In genomic region chr18:21629089-21629832, GRCh38 we compare ENCODE assay signal across 11 cellular contexts. TPM values are rescaled to one million over a fixed set of nuclear protein-coding genes. Genes with fewer than 3 reads are reported as not detected.
DNase-seq lines count a peak whose midpoint lies in the region; ATAC-seq and TF ChIP-seq lines count a peak whose summit lies in the region.
"Had no signal": no experiment of that assay in that cellular context is flagged by ENCODE, and none has a peak within 500 bp of the region (broad histone marks: within the 10 kb centered on the region; RNA-seq: fewer than 3 reads in every experiment).

No MANE protein-coding gene starts in this region.

- intact Hi-C loops in posterior vena cava (cut with DNase I) (no loop called here), psoas muscle (cut with DNase I) (no loop called here), lower leg skin (cut with DNase I; ENCODE audit: low total_unique reads) (no loop called here)

- no peaks in the 10 kb centered on the region for H3K9me3 Mint-ChIP-seq in activated CD8-positive, alpha-beta T cell treated with anti-CD3 and anti-CD28 coated beads, Interleukin-2, amount 10 ng/mL, durations not matched to agents 7 days and 5 days (ENCODE audit: insufficient read depth)
- no peaks in the 10 kb centered on the region for H3K9me3 Mint-ChIP-seq in neural progenitor cell

- H3K27me3 Mint-ChIP-seq in activated CD8-positive, alpha-beta T cell treated with anti-CD3 and anti-CD28 coated beads, Interleukin-2, amount 10 ng/mL, durations not matched to agents 7 days and 5 days (ENCODE audit: low read depth): no peaks in the 10 kb centered on the region
- H3K27me3 Mint-ChIP-seq in neural progenitor cell (ENCODE audit: insufficient read depth, low read depth): no peaks in the 10 kb centered on the region

- H3K4me3 ChIP-seq in GM12865 (ENCODE audit: low read depth, low read length): peak overlapping the region; percentile 3; the same call in 1 of the 2 replicates
- H3K4me3 ChIP-seq in neural progenitor cell: no peak overlapping the region
- H3K4me3 ChIP-seq in psoas muscle: no peak overlapping the region
- no peak overlapping the region for H3K4me3 ChIP-seq in lower leg skin (ENCODE audit: low read depth, poor library complexity, severe bottlenecking)
- H3K4me3 ChIP-seq: gastroesophageal sphincter had no signal

- peak; percentile 80 for DNase-seq in GM12865 (ENCODE audit: low read depth)
- DNase-seq in activated CD8-positive, alpha-beta T cell treated with anti-CD3 and anti-CD28 coated beads, Interleukin-2, amount 10 ng/mL, durations not matched to agents 7 days and 5 days: no peak
- no peak for DNase-seq in neural progenitor cell (ENCODE audit: low spot score)
- no peak for DNase-seq in posterior vena cava (ENCODE audit: low spot score)
- DNase-seq in psoas muscle: no peak
- DNase-seq in lower leg skin (ENCODE audit: low spot score in 2 of 2): no peak
- DNase-seq: DMS79, NCI-H2107 had no signal

- TF ChIP-seq CTCF in GM12865 (IDR thresholded peaks at IDR 0.05; ENCODE audit: insufficient read depth, low read depth, low read length, missing control alignments) (no peak), neural progenitor cell (IDR thresholded peaks at IDR 0.05) (no peak), psoas muscle (IDR thresholded peaks at IDR 0.05) (no peak), lower leg skin (IDR thresholded peaks at IDR 0.05) (no peak)

- peak overlapping the region; percentile 15 for H3K4me3 Mint-ChIP-seq in activated CD8-positive, alpha-beta T cell treated with anti-CD3 and anti-CD28 coated beads, Interleukin-2, amount 10 ng/mL, durations not matched to agents 7 days and 5 days
- H3K4me3 Mint-ChIP-seq in neural progenitor cell: no peak overlapping the region

- no peaks in the 10 kb centered on the region for H3K9me3 ChIP-seq in neural progenitor cell (ENCODE audit: low read depth)
- no peaks in the 10 kb centered on the region for H3K9me3 ChIP-seq in psoas muscle
- H3K9me3 ChIP-seq: gastroesophageal sphincter had no signal

- no peaks in the 10 kb centered on the region for H3K4me1 ChIP-seq in neural progenitor cell
- H3K4me1 ChIP-seq in psoas muscle: no peaks in the 10 kb centered on the region
- H3K4me1 ChIP-seq: gastroesophageal sphincter had no signal

- peaks cover 22% of the 10 kb centered on the region for H3K4me1 Mint-ChIP-seq in activated CD8-positive, alpha-beta T cell treated with anti-CD3 and anti-CD28 coated beads, Interleukin-2, amount 10 ng/mL, durations not matched to agents 7 days and 5 days (ENCODE audit: low read depth)
- no peaks in the 10 kb centered on the region for H3K4me1 Mint-ChIP-seq in neural progenitor cell

- H4K20me1 ChIP-seq in neural progenitor cell (ENCODE audit: low read depth): peaks cover 20% of the 10 kb centered on the region

- no peak overlapping the region for H2AFZ ChIP-seq in neural progenitor cell (replicated peaks)

- H3F3A ChIP-seq in neural progenitor cell (ENCODE audit: low read depth): peaks cover 29% of the 10 kb centered on the region

- H3K36me3 ChIP-seq in neural progenitor cell (peaks cover 37% of the 10 kb centered on the region), psoas muscle (ENCODE audit: insufficient read depth in 1 of 2, low read depth in 1 of 2) (peaks cover 7 to 87% of the 10 kb centered on the region in 2 donors)

- H3K9ac ChIP-seq in neural progenitor cell: no peak overlapping the region

- ATAC-seq in GM19397 (IDR thresholded peaks at IDR 0.05; ENCODE audit: unreplicated experiment): peak; percentile 93
- peak; percentile 97 for ATAC-seq in HG02981 (IDR thresholded peaks at IDR 0.05; ENCODE audit: unreplicated experiment)
- ATAC-seq in activated CD8-positive, alpha-beta T cell treated with anti-CD3 and anti-CD28 coated beads, Interleukin-2, amount 10 ng/mL, durations not matched to agents 7 days and 5 days: no peak
- ATAC-seq in psoas muscle: no peak
- ATAC-seq: gastroesophageal sphincter had no signal

- WGBS in psoas muscle, 3 donors: 81 to 83% (median 82%) methylated on average over 9 of the region's 9 CpGs
- 79 to 86% methylated on average over 9 of the region's 9 CpGs for WGBS in lower leg skin, 2 donors

- CTCF ChIA-PET in activated CD8-positive, alpha-beta T cell treated with anti-CD3 and anti-CD28 coated beads, Interleukin-2, amount 10 ng/mL, durations not matched to agents 7 days and 5 days (lab: Charles Lee): interaction anchor here (0.7 to 2.9 kb wide), 5 partner anchors 17 to 191 kb away, joined by 3 to 15 read pairs (median 4); partner anchors contain the start of genes ESCO1 and SNRPD1

- peaks cover 53% of the 10 kb centered on the region for H3K36me3 Mint-ChIP-seq in activated CD8-positive, alpha-beta T cell treated with anti-CD3 and anti-CD28 coated beads, Interleukin-2, amount 10 ng/mL, durations not matched to agents 7 days and 5 days (ENCODE audit: low read depth)
- peaks cover 37% of the 10 kb centered on the region for H3K36me3 Mint-ChIP-seq in neural progenitor cell

- H3K27me3 ChIP-seq in neural progenitor cell (no peaks in the 10 kb centered on the region), psoas muscle (ENCODE audit: insufficient read depth in 3 of 3, low read length in 2 of 3) (no peaks in the 10 kb centered on the region)
- H3K27me3 ChIP-seq: gastroesophageal sphincter had no signal

- POLR2A ChIA-PET in activated CD8-positive, alpha-beta T cell treated with anti-CD3 and anti-CD28 coated beads, Interleukin-2, amount 10 ng/mL, durations not matched to agents 7 days and 5 days (lab: Charles Lee): interaction anchor here (2.0 kb wide), 1 partner anchor 12 kb away, joined by 9 read pairs; no protein-coding TSS in a partner anchor

- no peak for TF ChIP-seq POLR2A in lower leg skin (IDR thresholded peaks at IDR 0.05)

- no peak overlapping the region for H3K27ac ChIP-seq in neural progenitor cell
- H3K27ac ChIP-seq in psoas muscle: no peak overlapping the region
- H3K27ac ChIP-seq: gastroesophageal sphincter had no signal

- H3K4me2 ChIP-seq in neural progenitor cell: no peak overlapping the region

- H3K27ac Mint-ChIP-seq in activated CD8-positive, alpha-beta T cell treated with anti-CD3 and anti-CD28 coated beads, Interleukin-2, amount 10 ng/mL, durations not matched to agents 7 days and 5 days: peak overlapping the region; percentile 75
- no peak overlapping the region for H3K27ac Mint-ChIP-seq in neural progenitor cell

- peaks cover 50% of the 10 kb centered on the region for H3K79me2 ChIP-seq in neural progenitor cell (ENCODE audit: low read depth)

RNA-seq across cellular contexts. Expression of gene SNRPD1, which starts 17.1 kb away (rescaled TPM):
- total RNA-seq in activated CD8-positive, alpha-beta T cell treated with anti-CD3 and anti-CD28 coated beads, Interleukin-2, amount 10 ng/mL, durations not matched to agents 7 days and 5 days: 100 to 1,000 TPM; 102 to 114 TPM
- 123 and 128 TPM in 2 replicates for total RNA-seq in neural progenitor cell (ENCODE audit: low replicate concordance)
- 10 to 100 TPM; 32.8 to 36.5 TPM for total RNA-seq in posterior vena cava
- total RNA-seq in psoas muscle: 10 to 100 TPM; 18.4 to 46.8 (median 33.2) TPM
- polyA plus RNA-seq in psoas muscle: 10 to 100 TPM; 17.7 to 43.5 (median 34.1) TPM
- 1 to 10 TPM; 1.7 to 8.4 (median 5.3) TPM for total RNA-seq in lower leg skin

RNA-seq across cellular contexts. Expression of gene ESCO1, which starts 28.8 kb away (rescaled TPM):
- total RNA-seq in activated CD8-positive, alpha-beta T cell treated with anti-CD3 and anti-CD28 coated beads, Interleukin-2, amount 10 ng/mL, durations not matched to agents 7 days and 5 days: 10 to 100 TPM; 18.1 to 20.5 TPM
- 27.4 and 48.8 TPM in 2 replicates for total RNA-seq in neural progenitor cell (ENCODE audit: low replicate concordance)
- 10 to 100 TPM; 13.7 to 16.6 TPM for total RNA-seq in posterior vena cava
- total RNA-seq in psoas muscle: 10 to 100 TPM; 10.3 to 19.3 (median 15.7) TPM
- polyA plus RNA-seq in psoas muscle: 10 to 100 TPM in 2 of 3 donors, 1 to 10 TPM in 1; 9.9 to 26.7 (median 13.4) TPM
- total RNA-seq in lower leg skin: 10 to 100 TPM; 11.8 to 18.5 (median 17.1) TPM

Comparison
In these comparisons a context has a peak if more than half of its experiments do, and no peak if none do; other contexts are left out.
1. ATAC-seq: peak in GM19397 (single experiment) and HG02981 (single experiment); none in activated CD8-positive, alpha-beta T cell treated with anti-CD3 and anti-CD28 coated beads, Interleukin-2, amount 10 ng/mL, durations not matched to agents 7 days and 5 days (single experiment) and psoas muscle (0 of 4).